Comparison of ENCODE assay signal across 8 cellular contexts in the genomic region with DNA sequence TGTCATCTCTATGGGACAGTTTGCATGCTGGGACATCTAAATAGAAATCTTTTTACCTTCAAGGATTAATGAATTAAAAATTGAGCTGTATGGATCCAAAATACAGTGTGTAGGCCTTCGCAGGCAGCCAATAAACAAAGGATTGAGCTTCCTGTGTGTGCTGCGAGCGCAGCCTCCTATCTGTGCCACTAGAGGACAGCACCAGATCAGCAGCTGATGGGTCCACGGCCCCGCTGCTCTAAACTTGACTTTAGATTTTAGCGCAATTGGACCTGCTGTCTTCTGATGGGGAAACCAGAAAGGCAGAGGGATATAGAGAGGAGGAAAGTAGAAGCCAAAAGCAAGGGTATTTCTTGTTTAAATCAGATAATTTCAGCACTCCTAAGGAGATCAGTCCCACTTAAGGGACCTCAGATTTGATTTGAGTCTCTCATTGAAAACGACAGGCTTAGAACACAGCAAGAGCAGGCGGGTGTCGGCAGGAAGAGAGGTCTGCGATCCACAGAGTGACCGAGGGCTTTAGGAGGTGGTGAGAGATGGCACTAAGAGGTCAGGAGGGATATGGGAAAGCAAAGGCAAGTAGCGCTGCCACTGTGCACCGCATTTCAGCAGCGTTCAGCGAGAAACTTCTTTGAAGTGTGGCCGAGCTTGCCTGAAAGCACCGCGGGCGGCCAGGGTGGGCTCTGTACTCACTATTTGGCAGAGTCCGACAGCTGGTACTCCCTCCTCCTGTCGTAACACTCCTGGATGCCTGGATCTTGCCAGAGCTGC.
DNase-seq lines count a peak whose midpoint lies in the region; ATAC-seq and TF ChIP-seq lines count a peak whose summit lies in the region.

No MANE protein-coding gene starts in this region.

- no peaks in the 10 kb centered on the region for H3K9me3 Mint-ChIP-seq in activated naive CD8-positive, alpha-beta T cell treated with anti-CD3 and anti-CD28 coated beads, Interleukin-2, amount 50 U/mL, for 24 hours

- H3K36me3 ChIP-seq in Panc1 (ENCODE audit: control insufficient read depth, insufficient read depth, low read length): no peaks in the 10 kb centered on the region

- ATAC-seq in GM19455 (IDR thresholded peaks at IDR 0.05; ENCODE audit: unreplicated experiment) (peak; percentile 69), Panc1 (peak; percentile 95), left cardiac atrium (peak; percentile 79 to 82)
- ATAC-seq in activated naive CD8-positive, alpha-beta T cell treated with anti-CD3 and anti-CD28 coated beads, Interleukin-2, amount 50 U/mL, for 24 hours: peak; percentile 86

- no TSS peak for BruUV-seq in Panc1 (replicated peaks; lab: Mats Ljungman, UMichigan)

- H3K9me3 ChIP-seq in Panc1 (ENCODE audit: control insufficient read depth, insufficient read depth, low read depth, low read length): no peaks in the 10 kb centered on the region

- peaks cover 2% of the 10 kb centered on the region for H3K4me1 Mint-ChIP-seq in activated naive CD8-positive, alpha-beta T cell treated with anti-CD3 and anti-CD28 coated beads, Interleukin-2, amount 50 U/mL, for 24 hours

- peak; percentile 97 for TF ChIP-seq CTCF in Panc1 (IDR thresholded peaks at IDR 0.05)

- H3K27me3 Mint-ChIP-seq in activated naive CD8-positive, alpha-beta T cell treated with anti-CD3 and anti-CD28 coated beads, Interleukin-2, amount 50 U/mL, for 24 hours: peaks cover 3% of the 10 kb centered on the region

- no peaks in the 10 kb centered on the region for H3K4me1 ChIP-seq in Panc1 (ENCODE audit: control insufficient read depth, insufficient read depth, low read length)

- H3K36me3 Mint-ChIP-seq in activated naive CD8-positive, alpha-beta T cell treated with anti-CD3 and anti-CD28 coated beads, Interleukin-2, amount 50 U/mL, for 24 hours (ENCODE audit: low read depth): no peaks in the 10 kb centered on the region

- POLR2A ChIA-PET in Panc1 (lab: Charles Lee): no interaction called here

- CTCF ChIA-PET in Panc1 (lab: Charles Lee): interaction anchor here (0.5 to 1.0 kb wide), 4 partner anchors 10 to 335 kb away, joined by 3 to 11 read pairs (median 4); no protein-coding TSS in a partner anchor

- H3K4me3 Mint-ChIP-seq in activated naive CD8-positive, alpha-beta T cell treated with anti-CD3 and anti-CD28 coated beads, Interleukin-2, amount 50 U/mL, for 24 hours: no peak overlapping the region

- in situ Hi-C loops in Panc1 (cut with HindIII; ENCODE audit: low pct_unique_long_range_greater_than_20kb, low sequenced_read_pairs): no loop called here

- H3K4me3 ChIP-seq in Panc1 (ENCODE audit: low read depth in 2 of 2, low read length in 2 of 2): peak overlapping the region in 1 of 2 experiments; percentile 26; a peak in 2 of 4 replicates

- H3K27ac Mint-ChIP-seq in activated naive CD8-positive, alpha-beta T cell treated with anti-CD3 and anti-CD28 coated beads, Interleukin-2, amount 50 U/mL, for 24 hours: no peak overlapping the region

- no peaks in the 10 kb centered on the region for H3K27me3 ChIP-seq in Panc1 (ENCODE audit: control insufficient read depth, insufficient read depth, low read length)

- DNase-seq in DMS153 (lab: John Stamatoyannopoulos, UW): peak; percentile 28
- DNase-seq in HT-29 (ENCODE audit: low spot score): peak; percentile 70
- no peak for DNase-seq in Panc1 (ENCODE audit: low read depth, low spot score)
- peak; percentile 28 for DNase-seq in activated naive CD8-positive, alpha-beta T cell treated with anti-CD3 and anti-CD28 coated beads, Interleukin-2, amount 50 U/mL, for 24 hours
- DNase-seq in left cardiac atrium: peak; percentile 69
- peak; percentile 74 for DNase-seq in putamen (ENCODE audit: low spot score)
- no peak for DNase-seq in SHP77 treated with DMSO at 0.1 percent for 48 hours (lab: John Stamatoyannopoulos, UW)

- no peak overlapping the region for H3K27ac ChIP-seq in Panc1 (ENCODE audit: low read length)

- intact Hi-C loops in Panc1 (cut with micrococcal nuclease; ENCODE audit: unreplicated experiment): loop anchor here (5.0 kb wide), 1 partner anchor 318 kb away; no protein-coding TSS in a partner anchor
- intact Hi-C loops in left cardiac atrium (cut with DNase I): loop anchor here in 1 of 2 donors (10.0 kb wide), 1 partner anchor 601 kb away; the partner anchor contains the start of gene GNAQ

Comparison
In these comparisons a context has a peak if more than half of its experiments do, and no peak if none do; other contexts are left out.
1. DNase-seq: peak in DMS153 (single experiment), HT-29 (single experiment), activated naive CD8-positive, alpha-beta T cell treated with anti-CD3 and anti-CD28 coated beads, Interleukin-2, amount 50 U/mL, for 24 hours (single experiment), left cardiac atrium (single experiment) and putamen (single experiment); none in Panc1 (single experiment) and SHP77 treated with DMSO at 0.1 percent for 48 hours (single experiment).
2. Peak in every context shown above with its lines, with median percentiles within 50 percentile points of each other: ATAC-seq.